ENCODE assay signal across 24 cellular contexts in genomic region chr14:95478309-95478708, GRCh38. TPM values are rescaled to one million over a fixed set of nuclear protein-coding genes. Genes with fewer than 3 reads are reported as not detected.
DNase-seq lines count a peak whose midpoint lies in the region; ATAC-seq and TF ChIP-seq lines count a peak whose summit lies in the region.
"Had no signal": no experiment of that assay in that cellular context is flagged by ENCODE, and none has a peak within 500 bp of the region (broad histone marks: within the 10 kb centered on the region; RNA-seq: fewer than 3 reads in every experiment).

No MANE protein-coding gene starts in this region.

- 83% methylated on average over 2 of the region's 6 CpGs for WGBS in right lobe of liver (ENCODE audit: insufficient coverage, low coverage, low lambda C conversion rate, missing lambda C conversion rate)

- H3K36me3 ChIP-seq in CD4-positive, alpha-beta memory T cell (ENCODE audit: insufficient read depth, low read length) = peaks cover 25% of the 10 kb centered on the region
- H3K36me3 ChIP-seq in effector memory CD4-positive, alpha-beta T cell (ENCODE audit: control insufficient read depth, insufficient read depth, low read length) = peaks cover 28% of the 10 kb centered on the region
- peaks cover 0 to 8% (median 0%) of the 10 kb centered on the region in 4 donors for H3K36me3 ChIP-seq in right lobe of liver

- H3K36me3 Mint-ChIP-seq in activated T-cell treated with anti-CD3 and anti-CD28 coated beads, Interleukin-2, amount 50 U/mL, for 24 hours (ENCODE audit: low read depth) = peaks cover 52% of the 10 kb centered on the region
- peaks cover 33 to 34% of the 10 kb centered on the region in 2 donors for H3K36me3 Mint-ChIP-seq in CD4-positive, alpha-beta memory T cell
- peaks cover 77% of the 10 kb centered on the region for H3K36me3 Mint-ChIP-seq in stimulated activated effector memory CD8-positive, alpha-beta T cell treated with anti-CD3 and anti-CD28 coated beads, Interleukin-12 subunit alpha, Interleukin-12 subunit beta, amount 100 ng/mL, for 72 hours

- peak overlapping the region; percentile 32 for H3K27ac Mint-ChIP-seq in activated T-cell treated with anti-CD3 and anti-CD28 coated beads, Interleukin-2, amount 50 U/mL, for 24 hours
- H3K27ac Mint-ChIP-seq in CD4-positive, alpha-beta memory T cell = peak overlapping the region in 4 of 7 donors; percentile 17 to 86 (median 74)
- H3K27ac Mint-ChIP-seq in stimulated activated effector memory CD8-positive, alpha-beta T cell treated with anti-CD3 and anti-CD28 coated beads, Interleukin-12 subunit alpha, Interleukin-12 subunit beta, amount 100 ng/mL, for 72 hours = peak overlapping the region; percentile 29
- H3K27ac Mint-ChIP-seq: HFFc6 had no signal

- H3K27me3 Mint-ChIP-seq in activated T-cell treated with anti-CD3 and anti-CD28 coated beads, Interleukin-2, amount 50 U/mL, for 24 hours = no peaks in the 10 kb centered on the region
- no peaks in the 10 kb centered on the region for H3K27me3 Mint-ChIP-seq in CD4-positive, alpha-beta memory T cell
- H3K27me3 Mint-ChIP-seq: activated naive CD8-positive, alpha-beta T cell treated with anti-CD3 and anti-CD28 coated beads for 36 hours; IgD-negative memory B cell had no signal

- POLR2A ChIA-PET in CD4-positive, alpha-beta memory T cell (lab: Charles Lee; ENCODE audit: partially characterized antibody) = interaction anchor here (1.6 to 4.0 kb wide), 5 partner anchors 9 to 41 kb away, joined by 4 to 19 read pairs (median 7); partner anchors contain the start of gene SYNE3

- no peak for TF ChIP-seq POLR2A in right lobe of liver (IDR thresholded peaks at IDR 0.05)

- no peak for ATAC-seq in stimulated activated effector memory CD8-positive, alpha-beta T cell treated with anti-CD3 and anti-CD28 coated beads, Interleukin-12 subunit alpha, Interleukin-12 subunit beta, amount 100 ng/mL, for 72 hours
- no peak for ATAC-seq in right lobe of liver
- ATAC-seq: left lobe of liver, sciatic nerve, upper lobe of right lung had no signal

- DNase-seq in activated T-cell treated with anti-CD3 and anti-CD28 coated beads, Interleukin-2, amount 50 U/mL, for 24 hours = no peak
- no peak for DNase-seq in activated T-cell treated with anti-CD3 and anti-CD28 coated beads for 4 hours
- DNase-seq in CD4-positive, alpha-beta memory T cell = no peak
- DNase-seq in effector memory CD4-positive, alpha-beta T cell = no peak
- no peak for DNase-seq in stimulated activated effector memory CD8-positive, alpha-beta T cell treated with anti-CD3 and anti-CD28 coated beads, Interleukin-12 subunit alpha, Interleukin-12 subunit beta, amount 100 ng/mL, for 72 hours (ENCODE audit: low spot score in 2 of 2)
- DNase-seq in right lobe of liver = no peak
- no peak for DNase-seq in NCI-H526 (lab: John Stamatoyannopoulos, UW)
- no peak for DNase-seq in NCI-H446 (lab: John Stamatoyannopoulos, UW)
- DNase-seq: activated naive CD8-positive, alpha-beta T cell treated with anti-CD3 and anti-CD28 coated beads for 36 hours; EL; GOT3; HFFc6; mesendoderm; NCI-H1048; NCI-H1694; NCI-H82; stimulated activated CD4-positive, alpha-beta T cell treated with anti-CD3 and anti-CD28 coated beads, Interleukin-2, amount 100 ng/mL, for 48 hours; substantia nigra; T1000; upper lobe of right lung had no signal

- no peak overlapping the region for H3K4me3 ChIP-seq in CD4-positive, alpha-beta memory T cell (ENCODE audit: low read length in 2 of 2)
- no peak overlapping the region for H3K4me3 ChIP-seq in effector memory CD4-positive, alpha-beta T cell (ENCODE audit: insufficient read depth, low read depth, low read length, poor library complexity, severe bottlenecking)
- H3K4me3 ChIP-seq in right lobe of liver = no peak overlapping the region
- H3K4me3 ChIP-seq: hepatocyte, upper lobe of right lung had no signal

- no peak for TF ChIP-seq CTCF in right lobe of liver (IDR thresholded peaks at IDR 0.05)

- H3K4me1 ChIP-seq in CD4-positive, alpha-beta memory T cell (ENCODE audit: insufficient read depth, low read length) = peaks cover 42% of the 10 kb centered on the region
- peaks cover 25% of the 10 kb centered on the region for H3K4me1 ChIP-seq in effector memory CD4-positive, alpha-beta T cell (ENCODE audit: control insufficient read depth, insufficient read depth, low read length, poor library complexity, severe bottlenecking)
- H3K4me1 ChIP-seq in right lobe of liver = peaks cover 0 to 6% (median 0%) of the 10 kb centered on the region in 4 donors

- no peaks in the 10 kb centered on the region for H3K27me3 ChIP-seq in CD4-positive, alpha-beta memory T cell (ENCODE audit: insufficient read depth, low read length)
- H3K27me3 ChIP-seq in effector memory CD4-positive, alpha-beta T cell (replicated peaks; ENCODE audit: control insufficient read depth, insufficient read depth, low read length, poor library complexity, severe bottlenecking) = no peaks in the 10 kb centered on the region
- H3K27me3 ChIP-seq in right lobe of liver = no peaks in the 10 kb centered on the region
- H3K27me3 ChIP-seq: hepatocyte, upper lobe of right lung had no signal

- CTCF ChIA-PET in CD4-positive, alpha-beta memory T cell (lab: Charles Lee; ENCODE audit: partially characterized antibody) = interaction anchor here (1.0 to 5.0 kb wide), 5 partner anchors 12 to 49 kb away, joined by 3 to 30 read pairs (median 5); no protein-coding TSS in a partner anchor

- H3K9me3 Mint-ChIP-seq in activated T-cell treated with anti-CD3 and anti-CD28 coated beads, Interleukin-2, amount 50 U/mL, for 24 hours = no peaks in the 10 kb centered on the region
- no peaks in the 10 kb centered on the region for H3K9me3 Mint-ChIP-seq in CD4-positive, alpha-beta memory T cell
- H3K9me3 Mint-ChIP-seq in stimulated activated effector memory CD8-positive, alpha-beta T cell treated with anti-CD3 and anti-CD28 coated beads, Interleukin-12 subunit alpha, Interleukin-12 subunit beta, amount 100 ng/mL, for 72 hours = no peaks in the 10 kb centered on the region
- H3K9me3 Mint-ChIP-seq: activated naive CD8-positive, alpha-beta T cell treated with anti-CD3 and anti-CD28 coated beads for 36 hours; HFFc6; IgD-negative memory B cell had no signal

- intact Hi-C loops in CD4-positive, alpha-beta memory T cell (cut with micrococcal nuclease) = no loop called here
- intact Hi-C loops in right lobe of liver (cut with DNase I) = no loop called here

- peak overlapping the region; percentile 11 for H3K27ac ChIP-seq in CD4-positive, alpha-beta memory T cell (ENCODE audit: low read depth, low read length)
- H3K27ac ChIP-seq in effector memory CD4-positive, alpha-beta T cell (ENCODE audit: insufficient read depth, low read length, poor library complexity, severe bottlenecking) = peak overlapping the region; percentile 50
- no peak overlapping the region for H3K27ac ChIP-seq in right lobe of liver
- H3K27ac ChIP-seq: hepatocyte, upper lobe of right lung had no signal

- H3K4me1 Mint-ChIP-seq in activated T-cell treated with anti-CD3 and anti-CD28 coated beads, Interleukin-2, amount 50 U/mL, for 24 hours (ENCODE audit: low read depth) = peaks cover 65% of the 10 kb centered on the region
- H3K4me1 Mint-ChIP-seq in CD4-positive, alpha-beta memory T cell = peaks cover 29 to 68% (median 41%) of the 10 kb centered on the region in 4 donors
- peaks cover 47% of the 10 kb centered on the region for H3K4me1 Mint-ChIP-seq in stimulated activated effector memory CD8-positive, alpha-beta T cell treated with anti-CD3 and anti-CD28 coated beads, Interleukin-12 subunit alpha, Interleukin-12 subunit beta, amount 100 ng/mL, for 72 hours

- no peaks in the 10 kb centered on the region for H3K9me3 ChIP-seq in CD4-positive, alpha-beta memory T cell (ENCODE audit: control insufficient read depth in 1 of 2, low read length in 2 of 2)
- no peaks in the 10 kb centered on the region for H3K9me3 ChIP-seq in effector memory CD4-positive, alpha-beta T cell (ENCODE audit: control insufficient read depth, low read length)
- H3K9me3 ChIP-seq in right lobe of liver = no peaks in the 10 kb centered on the region
- H3K9me3 ChIP-seq: upper lobe of right lung had no signal

- no peak overlapping the region for H3K4me3 Mint-ChIP-seq in activated T-cell treated with anti-CD3 and anti-CD28 coated beads, Interleukin-2, amount 50 U/mL, for 24 hours
- no peak overlapping the region for H3K4me3 Mint-ChIP-seq in CD4-positive, alpha-beta memory T cell
- no peak overlapping the region for H3K4me3 Mint-ChIP-seq in stimulated activated effector memory CD8-positive, alpha-beta T cell treated with anti-CD3 and anti-CD28 coated beads, Interleukin-12 subunit alpha, Interleukin-12 subunit beta, amount 100 ng/mL, for 72 hours
- H3K4me3 Mint-ChIP-seq: activated naive CD8-positive, alpha-beta T cell treated with anti-CD3 and anti-CD28 coated beads for 36 hours; HFFc6; IgD-negative memory B cell had no signal

RNA-seq across cellular contexts. Expression of gene SYNE3, which starts 38.1 kb away (rescaled TPM):
- 10 to 100 TPM; 47.7 to 52.2 TPM for total RNA-seq in CD4-positive, alpha-beta memory T cell
- polyA plus RNA-seq in CD4-positive, alpha-beta memory T cell = 1 to 10 TPM; 4.3 to 9.0 TPM
- 10 to 100 TPM in 1 of 6 experiments, 1 to 10 TPM in 5; 3.7 to 11.6 (median 5.0) TPM for total RNA-seq in right lobe of liver

RNA-seq across cellular contexts. Expression of gene GLRX5, which starts 56.5 kb away (rescaled TPM):
- total RNA-seq in CD4-positive, alpha-beta memory T cell = 10 to 100 TPM; 17.6 to 18.7 TPM
- 10 to 100 TPM; 60.3 to 74.7 TPM for polyA plus RNA-seq in CD4-positive, alpha-beta memory T cell
- total RNA-seq in right lobe of liver = 10 to 100 TPM; 31.4 to 48.5 (median 40.2) TPM

Comparison
In these comparisons a context has a peak if more than half of its experiments do, and no peak if none do; other contexts are left out.
1. H3K27ac ChIP-seq: peak in CD4-positive, alpha-beta memory T cell (single experiment) and effector memory CD4-positive, alpha-beta T cell (single experiment); none in right lobe of liver (0 of 3).
2. Peak in every context shown above with its lines, with median percentiles within 50 percentile points of each other: H3K27ac Mint-ChIP-seq.